ENCODE assay signal across 12 cellular contexts in the genomic region with DNA sequence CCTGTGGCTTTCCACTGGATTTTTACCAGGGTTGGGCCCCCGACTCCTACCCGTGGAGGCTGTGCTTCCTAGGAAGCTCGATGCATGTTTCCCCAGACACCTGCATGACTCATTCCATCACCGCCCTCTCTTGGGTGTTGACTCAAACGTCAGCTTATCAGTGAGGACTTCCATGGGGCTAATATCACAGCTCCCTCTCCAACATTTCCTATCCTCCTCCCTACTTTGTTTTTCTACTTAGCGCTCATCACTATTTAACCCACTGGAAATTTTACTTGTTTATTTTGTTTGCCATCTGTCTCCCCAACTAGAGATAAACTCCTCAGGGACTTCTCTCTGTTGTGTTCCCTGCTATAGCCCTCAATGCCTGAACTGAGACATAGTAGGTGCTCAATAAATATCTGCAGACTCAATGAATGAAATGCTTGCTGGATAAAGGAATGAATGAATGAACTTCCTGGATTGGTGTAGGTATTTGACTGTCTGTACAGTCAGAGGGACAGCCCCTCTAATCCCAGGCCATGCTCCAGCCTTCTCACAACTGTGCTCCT. TPM values are rescaled to one million over a fixed set of nuclear protein-coding genes. Genes with fewer than 3 reads are reported as not detected.
DNase-seq lines count a peak whose midpoint lies in the region; ATAC-seq and TF ChIP-seq lines count a peak whose summit lies in the region.
"Had no signal": no experiment of that assay in that cellular context is flagged by ENCODE, and none has a peak within 500 bp of the region (broad histone marks: within the 10 kb centered on the region; RNA-seq: fewer than 3 reads in every experiment).

No MANE protein-coding gene starts in this region.

- no peak overlapping the region for H4K8ac ChIP-seq in IMR-90 (ENCODE audit: low read depth in 2 of 2, low read length in 2 of 2)

- intact Hi-C loops in IMR-90 (cut with micrococcal nuclease) (no loop called here), MCF 10A (cut with micrococcal nuclease) (no loop called here)

- H3K4me1 ChIP-seq in BE2C (peaks cover 26% of the 10 kb centered on the region), IMR-90 (ENCODE audit: control insufficient read depth, insufficient read depth, low read length) (peaks cover 15% of the 10 kb centered on the region), lung (ENCODE audit: control insufficient read depth in 2 of 2, insufficient read depth in 2 of 2, low read length in 2 of 2) (peaks cover 9 to 11% of the 10 kb centered on the region in 2 donors)
- H3K4me1 ChIP-seq: SJCRH30 had no signal

- H3K27me3 ChIP-seq in BE2C = no peaks in the 10 kb centered on the region
- H3K27me3 ChIP-seq in IMR-90 (ENCODE audit: control insufficient read depth, insufficient read depth, low read length) = no peaks in the 10 kb centered on the region
- no peaks in the 10 kb centered on the region for H3K27me3 ChIP-seq in lung (ENCODE audit: control insufficient read depth, insufficient read depth)
- H3K27me3 ChIP-seq: SJCRH30 had no signal

- no peak for TF ChIP-seq CTCF in BE2C (IDR thresholded peaks at IDR 0.05; ENCODE audit: low read depth, low read length)
- no peak for TF ChIP-seq CTCF in IMR-90 (conservative IDR thresholded peaks at IDR 0.05; ENCODE audit: low read depth, low read length)
- no peak for TF ChIP-seq CTCF in MCF 10A (IDR thresholded peaks at IDR 0.05; ENCODE audit: unreplicated experiment)
- no peak for TF ChIP-seq CTCF in lung (IDR thresholded peaks at IDR 0.05; ENCODE audit: control extremely low read depth, extremely low read depth)

- H3K27ac ChIP-seq in IMR-90 (ENCODE audit: insufficient read depth, low read length) (no peak overlapping the region), lung (ENCODE audit: low read depth in 1 of 2, low read length in 1 of 2) (no peak overlapping the region)
- H3K27ac ChIP-seq: SJCRH30 had no signal

- no peak overlapping the region for H3K9ac ChIP-seq in IMR-90 (ENCODE audit: low read depth, low read length)

- H4K5ac ChIP-seq in IMR-90 (ENCODE audit: low read depth, low read length) = no peak overlapping the region

- H3K4me1 Mint-ChIP-seq in MCF 10A (ENCODE audit: insufficient read depth, unreplicated experiment) = peaks cover 12% of the 10 kb centered on the region
- H3K4me1 Mint-ChIP-seq in activated CD4-positive, alpha-beta T cell treated with anti-CD3 and anti-CD28 coated beads, Interleukin-2, amount 10 ng/mL, durations not matched to agents 7 days and 5 days = no peaks in the 10 kb centered on the region

- no peak overlapping the region for H2BK15ac ChIP-seq in IMR-90 (ENCODE audit: low read depth, low read length)

- H2BK5ac ChIP-seq in IMR-90 (ENCODE audit: low read depth, low read length, poor library complexity, severe bottlenecking) = no peak overlapping the region

- H3K9me3 Mint-ChIP-seq in MCF 10A (ENCODE audit: unreplicated experiment) = no peaks in the 10 kb centered on the region
- H3K9me3 Mint-ChIP-seq in activated CD4-positive, alpha-beta T cell treated with anti-CD3 and anti-CD28 coated beads, Interleukin-2, amount 10 ng/mL, durations not matched to agents 7 days and 5 days = no peaks in the 10 kb centered on the region
- H3K9me3 Mint-ChIP-seq: activated naive CD4-positive, alpha-beta T cell treated with anti-CD3 and anti-CD28 coated beads, Interleukin-2, amount 10 ng/mL, durations not matched to agents 7 days and 5 days had no signal

- H2AFZ ChIP-seq in IMR-90 (replicated peaks; ENCODE audit: low read length, poor library complexity) = no peak overlapping the region

- no peaks in the 10 kb centered on the region for H3K27me3 Mint-ChIP-seq in MCF 10A (ENCODE audit: insufficient read depth, unreplicated experiment)
- H3K27me3 Mint-ChIP-seq in activated CD4-positive, alpha-beta T cell treated with anti-CD3 and anti-CD28 coated beads, Interleukin-2, amount 10 ng/mL, durations not matched to agents 7 days and 5 days = no peaks in the 10 kb centered on the region

- no peaks in the 10 kb centered on the region for H3K36me3 Mint-ChIP-seq in MCF 10A (ENCODE audit: insufficient read depth, unreplicated experiment)
- H3K36me3 Mint-ChIP-seq in activated CD4-positive, alpha-beta T cell treated with anti-CD3 and anti-CD28 coated beads, Interleukin-2, amount 10 ng/mL, durations not matched to agents 7 days and 5 days (ENCODE audit: low read depth) = no peaks in the 10 kb centered on the region
- H3K36me3 Mint-ChIP-seq: activated naive CD4-positive, alpha-beta T cell treated with anti-CD3 and anti-CD28 coated beads, Interleukin-2, amount 10 ng/mL, durations not matched to agents 7 days and 5 days had no signal

- H3K27ac Mint-ChIP-seq in MCF 10A (ENCODE audit: low read depth, unreplicated experiment) = no peak overlapping the region
- H3K27ac Mint-ChIP-seq in activated CD4-positive, alpha-beta T cell treated with anti-CD3 and anti-CD28 coated beads, Interleukin-2, amount 10 ng/mL, durations not matched to agents 7 days and 5 days = no peak overlapping the region
- H3K27ac Mint-ChIP-seq: activated naive CD4-positive, alpha-beta T cell treated with anti-CD3 and anti-CD28 coated beads, Interleukin-2, amount 10 ng/mL, durations not matched to agents 7 days and 5 days had no signal

- no peaks in the 10 kb centered on the region for H3K9me3 ChIP-seq in BE2C
- H3K9me3 ChIP-seq in IMR-90 (ENCODE audit: control insufficient read depth, insufficient read depth, low read length) = no peaks in the 10 kb centered on the region
- no peaks in the 10 kb centered on the region for H3K9me3 ChIP-seq in lung (ENCODE audit: control insufficient read depth in 2 of 2, insufficient read depth in 1 of 2, low read length in 1 of 2)
- H3K9me3 ChIP-seq: SJCRH30 had no signal

- no peak overlapping the region for H3K4me3 ChIP-seq in BE2C (ENCODE audit: low read depth, low read length)
- no peak overlapping the region for H3K4me3 ChIP-seq in IMR-90 (ENCODE audit: insufficient read depth, low read depth, low read length)
- H3K4me3 ChIP-seq in lung = no peak overlapping the region
- H3K4me3 ChIP-seq: SJCRH30 had no signal

- H4K20me1 ChIP-seq in IMR-90 (ENCODE audit: insufficient read depth, low read length) = no peaks in the 10 kb centered on the region

- no peak overlapping the region; the same call in 1 of the 2 replicates for H3K14ac ChIP-seq in IMR-90 (replicated peaks; ENCODE audit: low read depth, low read length)

- CTCF ChIA-PET in IMR-90 (lab: Yijun Ruan, JAX) (interaction anchor here (0.6 to 1.4 kb wide), 4 partner anchors 11 to 458 kb away, joined by 3 to 4 read pairs (median 4); no protein-coding TSS in a partner anchor), MCF 10A (lab: Yijun Ruan, JAX) (interaction anchor here (0.6 to 1.6 kb wide), 8 partner anchors 10 to 395 kb away, joined by 3 to 6 read pairs (median 3); no protein-coding TSS in a partner anchor)
- CTCF ChIA-PET in activated CD4-positive, alpha-beta T cell treated with anti-CD3 and anti-CD28 coated beads, Interleukin-2, amount 10 ng/mL, durations not matched to agents 7 days and 5 days (lab: Charles Lee) = interaction anchor here (0.6 to 1.3 kb wide), 3 partner anchors 8 to 38 kb away, joined by 3 to 4 read pairs (median 3); no protein-coding TSS in a partner anchor

- no peak overlapping the region for H3K56ac ChIP-seq in IMR-90 (ENCODE audit: extremely low read depth, insufficient read depth, low read length)

- H2AK5ac ChIP-seq in IMR-90 (ENCODE audit: low read depth, low read length) = no peak overlapping the region; the same call in 1 of the 2 replicates

- WGBS in IMR-90 (ENCODE audit: extremely low coverage in 2 of 2, insufficient read length in 1 of 2), 2 experiments = no CpG with 5 or more reads among the region's 6 CpGs
- WGBS in lung, 2 donors = 54 to 58% methylated on average over 6 of the region's 6 CpGs

- H3K4me2 ChIP-seq in IMR-90 (ENCODE audit: low read depth, low read length) = no peak overlapping the region

- H4K91ac ChIP-seq in IMR-90 (ENCODE audit: insufficient read depth, low read depth, low read length) = no peak overlapping the region

- no peak overlapping the region for H2BK120ac ChIP-seq in IMR-90 (ENCODE audit: low read depth, low read length)

- H3K9me1 ChIP-seq in IMR-90 (ENCODE audit: insufficient read depth, low read length) = peaks cover 10% of the 10 kb centered on the region; the same call in 1 of the 2 replicates

- TF ChIP-seq POLR2A in IMR-90 (IDR thresholded peaks at IDR 0.05; ENCODE audit: low read depth, low read length) = no peak

- 0 out of 2 replicates have a peak overlapping the region, but pooled peaks have one; percentile 27 for H3K4ac ChIP-seq in IMR-90 (ENCODE audit: low read depth, low read length)

- no peak overlapping the region for H3K23ac ChIP-seq in IMR-90 (ENCODE audit: low read depth, low read length)

- no peak for TF ChIP-seq RAD21 in IMR-90 (IDR thresholded peaks at IDR 0.05; ENCODE audit: low read length)

- no peak for ATAC-seq in IMR-90 (ENCODE audit: low read depth)
- peak; percentile 70 for ATAC-seq in lung (ENCODE audit: insufficient read depth, low FRiP score)
- ATAC-seq in GM18870 (IDR thresholded peaks at IDR 0.05; ENCODE audit: unreplicated experiment) = no peak

- H3K4me3 Mint-ChIP-seq in MCF 10A (ENCODE audit: unreplicated experiment) = no peak overlapping the region
- H3K4me3 Mint-ChIP-seq in activated CD4-positive, alpha-beta T cell treated with anti-CD3 and anti-CD28 coated beads, Interleukin-2, amount 10 ng/mL, durations not matched to agents 7 days and 5 days = no peak overlapping the region
- H3K4me3 Mint-ChIP-seq: activated naive CD4-positive, alpha-beta T cell treated with anti-CD3 and anti-CD28 coated beads, Interleukin-2, amount 10 ng/mL, durations not matched to agents 7 days and 5 days had no signal

- no peaks in the 10 kb centered on the region for H3K36me3 ChIP-seq in BE2C
- H3K36me3 ChIP-seq in IMR-90 (ENCODE audit: control insufficient read depth, insufficient read depth, low read length) = no peaks in the 10 kb centered on the region
- no peaks in the 10 kb centered on the region for H3K36me3 ChIP-seq in lung (ENCODE audit: control insufficient read depth in 2 of 2, insufficient read depth in 2 of 2, low read length in 2 of 2)
- H3K36me3 ChIP-seq: SJCRH30 had no signal

- POLR2A ChIA-PET in IMR-90 (lab: Charles Lee; ENCODE audit: unreplicated experiment) = no interaction called here
- POLR2A ChIA-PET in MCF 10A (lab: Yijun Ruan, JAX) = interaction anchor here (0.6 to 1.8 kb wide), 6 partner anchors 10 to 328 kb away, joined by 3 to 5 read pairs (median 4); no protein-coding TSS in a partner anchor
- POLR2A ChIA-PET in activated CD4-positive, alpha-beta T cell treated with anti-CD3 and anti-CD28 coated beads, Interleukin-2, amount 10 ng/mL, durations not matched to agents 7 days and 5 days (lab: Charles Lee) = no interaction called here

- no TSS peak for BruUV-seq in IMR-90 (replicated peaks; lab: Mats Ljungman, UMichigan)
- no TSS peak for BruUV-seq in MCF 10A (replicated peaks; lab: Mats Ljungman, UMichigan)

- peak; percentile 39 for DNase-seq in BE2C
- DNase-seq in IMR-90 = no peak
- DNase-seq in MCF 10A (ENCODE audit: unreplicated experiment) = peak; percentile 70
- DNase-seq in lung (ENCODE audit: low spot score) = no peak
- DNase-seq in activated CD4-positive, alpha-beta T cell treated with anti-CD3 and anti-CD28 coated beads, Interleukin-2, amount 10 ng/mL, durations not matched to agents 7 days and 5 days = no peak
- DNase-seq in NCI-H345 treated with DMSO at 0.1 percent for 48 hours (lab: John Stamatoyannopoulos, UW; ENCODE audit: unreplicated experiment) = no peak
- no peak for DNase-seq in NK-92 (lab: John Stamatoyannopoulos, UW; ENCODE audit: unreplicated experiment)
- DNase-seq: activated naive CD4-positive, alpha-beta T cell treated with anti-CD3 and anti-CD28 coated beads, Interleukin-2, amount 10 ng/mL, durations not matched to agents 7 days and 5 days; NCI-H1930; stimulated activated CD4-positive, alpha-beta T cell treated with anti-CD3 and anti-CD28 coated beads, Interleukin-2, amount 100 ng/mL, for 24 hours had no signal

- in situ Hi-C loops in IMR-90 (cut with MboI; ENCODE audit: low sequenced_read_pairs) = no loop called here

- H3K79me1 ChIP-seq in IMR-90 (ENCODE audit: low read depth in 1 of 2, low read length in 2 of 2) = no peaks in the 10 kb centered on the region

- H3K18ac ChIP-seq in IMR-90 (ENCODE audit: low read depth, low read length) = no peak overlapping the region

- H2AK9ac ChIP-seq in IMR-90 (replicated peaks; ENCODE audit: low read depth, low read length, poor library complexity) = no peak overlapping the region

- no peak overlapping the region; the same call in 1 of the 2 replicates for H2BK20ac ChIP-seq in IMR-90 (ENCODE audit: low read depth, low read length)

- dilution Hi-C loops in IMR-90 (cut with HindIII; ENCODE audit: low sequenced_read_pairs, unreplicated experiment) = no loop called here

RNA-seq across cellular contexts. Expression of a gene that starts 55.9 kb away (rescaled TPM):
- polyA plus RNA-seq in BE2C (2012; ENCODE audit: insufficient read depth, insufficient read length, low read depth) = 1.2 TPM
- total RNA-seq in IMR-90 (2012; rRNA removed) (0.18 and 0.28 TPM in 2 replicates), MCF 10A (2022) (4.3 and 8.0 TPM in 2 replicates), lung (100 to 1,000 TPM; 127 to 216 TPM)
- polyA plus RNA-seq in IMR-90 (2012; rRNA removed) (0.09 and 0.27 TPM in 2 replicates), lung (100 to 1,000 TPM in 1 of 2 donors, 10 to 100 TPM in 1; 99.2 to 150 TPM)
- 0.05 TPM in 1 of 2 replicates, not detected in the other for polyA plus RNA-seq in IMR-90 (2012; cell fraction: cytosol; rRNA removed)
- not detected in 2 replicates for polyA plus RNA-seq in IMR-90 (2012; cell fraction: nucleus; rRNA removed; ENCODE audit: low replicate concordance)
- total RNA-seq in activated CD4-positive, alpha-beta T cell treated with anti-CD3 and anti-CD28 coated beads, Interleukin-2, amount 10 ng/mL, durations not matched to agents 7 days and 5 days = not detected

Comparison
In these comparisons a context has a peak if more than half of its experiments do, and no peak if none do; other contexts are left out.
1. DNase-seq: peak in BE2C (single experiment) and MCF 10A (single experiment); none in IMR-90 (single experiment), lung (single experiment), activated CD4-positive, alpha-beta T cell treated with anti-CD3 and anti-CD28 coated beads, Interleukin-2, amount 10 ng/mL, durations not matched to agents 7 days and 5 days (single experiment), NCI-H345 treated with DMSO at 0.1 percent for 48 hours (single experiment) and NK-92 (single experiment).
2. RNA of a gene that starts 55.9 kb away (total RNA-seq): 127 to 216 TPM in lung; 4.3 to 8.0 TPM in MCF 10A, 0.18 to 0.28 TPM in IMR-90 and not detected in activated CD4-positive, alpha-beta T cell treated with anti-CD3 and anti-CD28 coated beads, Interleukin-2, amount 10 ng/mL, durations not matched to agents 7 days and 5 days; every median in the first group is over 10 times any median in the second.